1 cellular context compared by ENCODE assay signal in the genomic region with DNA sequence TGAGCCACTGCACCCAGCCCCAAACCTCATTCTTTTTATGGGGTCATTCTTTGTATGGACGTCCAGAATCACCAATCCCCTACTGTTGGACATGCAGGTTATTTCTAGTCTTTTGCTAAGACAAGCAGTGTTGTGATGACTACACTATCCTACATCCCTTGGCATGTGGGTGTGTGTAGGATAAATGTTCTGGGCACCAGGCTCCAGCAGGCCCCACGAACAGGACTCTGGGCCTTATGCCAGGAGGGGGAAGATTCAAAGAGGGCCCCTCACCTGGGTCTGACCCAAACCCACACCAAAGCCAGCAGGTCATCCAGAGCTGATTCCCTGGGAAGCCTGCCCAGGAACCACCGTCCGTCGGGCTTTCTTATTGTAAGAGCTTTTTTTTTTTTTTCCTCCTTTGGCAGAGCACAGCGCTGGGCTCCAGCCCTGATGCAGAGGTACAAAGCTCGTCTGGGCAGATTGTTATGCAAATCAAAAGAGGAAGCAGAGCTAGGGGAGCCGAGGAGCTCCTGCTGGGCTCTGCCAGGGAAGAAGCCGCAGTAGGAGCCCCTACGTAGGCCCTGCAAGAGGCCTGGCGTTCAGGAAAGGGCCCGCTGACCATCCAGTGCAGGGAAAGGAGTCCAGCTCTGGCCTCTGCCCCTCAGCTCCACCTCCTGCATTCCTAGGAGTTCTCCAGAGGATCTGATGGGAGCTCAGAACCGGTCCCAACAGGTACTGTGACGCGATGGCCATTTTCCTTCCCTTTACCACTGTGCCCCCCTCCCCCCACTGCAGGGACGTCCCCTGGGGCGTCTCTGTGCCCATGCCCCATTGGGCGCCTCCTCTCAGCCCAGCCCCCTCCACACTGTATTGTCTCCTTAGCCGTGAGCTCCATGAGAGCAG.
A peak's percentile ranks its signal among the peaks of the same experiment; 100 is the strongest.
TF ChIP-seq lines count a peak whose summit lies in the region.

No MANE protein-coding gene starts in this region.

TF ChIP-seq in H1, 55 proteins besides CTCF, POLR2A, EP300 and RAD21:
- TF ChIP-seq CREB1 (IDR thresholded peaks at IDR 0.05) = peak; percentile 64
- TF ChIP-seq YY1 (IDR thresholded peaks at IDR 0.05; ENCODE audit: low read depth, low read length) = no peak
- TF ChIP-seq SUZ12 (IDR thresholded peaks at IDR 0.05; ENCODE audit: low read length) = no peak
- peak; percentile 92 for TF ChIP-seq RBBP5 (IDR thresholded peaks at IDR 0.05; ENCODE audit: borderline replicate concordance, low read depth, low read length)
- TF ChIP-seq NRF1 (IDR thresholded peaks at IDR 0.05; ENCODE audit: low read depth, low read length) = no peak
- TF ChIP-seq, protein P1, sequence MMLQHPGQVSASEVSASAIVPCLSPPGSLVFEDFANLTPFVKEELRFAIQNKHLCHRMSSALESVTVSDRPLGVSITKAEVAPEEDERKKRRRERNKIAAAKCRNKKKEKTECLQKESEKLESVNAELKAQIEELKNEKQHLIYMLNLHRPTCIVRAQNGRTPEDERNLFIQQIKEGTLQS (IDR thresholded peaks at IDR 0.05; ENCODE audit: insufficient read depth, low read depth, low read length) = no peak
- TF ChIP-seq FOSL1 (IDR thresholded peaks at IDR 0.05; ENCODE audit: insufficient read depth, low read depth, low read length) = no peak
- TF ChIP-seq SP2 (IDR thresholded peaks at IDR 0.05; ENCODE audit: low read length) = no peak
- TF ChIP-seq TBP (IDR thresholded peaks at IDR 0.05; ENCODE audit: low read depth, low read length) = no peak
- peak; percentile 43; the same call in 1 of the 2 replicates for TF ChIP-seq TEAD4 (IDR thresholded peaks at IDR 0.05; ENCODE audit: low read depth, low read length)
- no peak for TF ChIP-seq BRCA1 (IDR thresholded peaks at IDR 0.05; ENCODE audit: low read depth, low read length)
- peak; percentile 38; the same call in 1 of the 2 replicates for TF ChIP-seq TAF1 (IDR thresholded peaks at IDR 0.05; ENCODE audit: low read depth, low read length)
- TF ChIP-seq, protein P2, sequence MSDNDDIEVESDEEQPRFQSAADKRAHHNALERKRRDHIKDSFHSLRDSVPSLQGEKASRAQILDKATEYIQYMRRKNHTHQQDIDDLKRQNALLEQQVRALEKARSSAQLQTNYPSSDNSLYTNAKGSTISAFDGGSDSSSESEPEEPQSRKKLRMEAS (IDR thresholded peaks at IDR 0.05) = no peak
- no peak for TF ChIP-seq KDM1A (IDR thresholded peaks at IDR 0.05; ENCODE audit: borderline replicate concordance, low read length)
- TF ChIP-seq RFX5 (IDR thresholded peaks at IDR 0.05; ENCODE audit: borderline replicate concordance, low read depth, low read length) = no peak
- no peak for TF ChIP-seq TCF12 (IDR thresholded peaks at IDR 0.05; ENCODE audit: low read depth, low read length)
- peak; percentile 17; the same call in 1 of the 2 replicates for TF ChIP-seq GABPA (IDR thresholded peaks at IDR 0.05; ENCODE audit: borderline replicate concordance, insufficient read depth, low read length)
- TF ChIP-seq, protein P3, sequence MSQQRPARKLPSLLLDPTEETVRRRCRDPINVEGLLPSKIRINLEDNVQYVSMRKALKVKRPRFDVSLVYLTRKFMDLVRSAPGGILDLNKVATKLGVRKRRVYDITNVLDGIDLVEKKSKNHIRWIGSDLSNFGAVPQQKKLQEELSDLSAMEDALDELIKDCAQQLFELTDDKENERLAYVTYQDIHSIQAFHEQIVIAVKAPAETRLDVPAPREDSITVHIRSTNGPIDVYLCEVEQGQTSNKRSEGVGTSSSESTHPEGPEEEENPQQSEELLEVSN (IDR thresholded peaks at IDR 0.05) = no peak
- no peak for TF ChIP-seq RNF2 (IDR thresholded peaks at IDR 0.05; ENCODE audit: borderline replicate concordance, low read depth, low read length, missing control alignments, poor library complexity, severe bottlenecking)
- TF ChIP-seq CBX5 (IDR thresholded peaks at IDR 0.05; ENCODE audit: low read depth, low read length) = no peak
- TF ChIP-seq CBX8 (IDR thresholded peaks at IDR 0.05; ENCODE audit: borderline replicate concordance, low read depth, low read length) = no peak
- no peak for TF ChIP-seq SP4 (IDR thresholded peaks at IDR 0.05; ENCODE audit: low read length)
- no peak for TF ChIP-seq MAFK (IDR thresholded peaks at IDR 0.05; ENCODE audit: low read depth, low read length)
- TF ChIP-seq SIRT6 (IDR thresholded peaks at IDR 0.05; ENCODE audit: low read length) = no peak
- TF ChIP-seq SIX5 (IDR thresholded peaks at IDR 0.05; ENCODE audit: low read depth, low read length) = no peak
- TF ChIP-seq SAP30 (IDR thresholded peaks at IDR 0.05; ENCODE audit: insufficient read depth, insufficient replicate concordance, low read length) = no peak
- TF ChIP-seq CHD2 (IDR thresholded peaks at IDR 0.05; ENCODE audit: low read length) = no peak
- no peak for TF ChIP-seq PHF8 (conservative IDR thresholded peaks at IDR 0.05; ENCODE audit: low read depth, low read length)
- TF ChIP-seq HDAC2 (IDR thresholded peaks at IDR 0.05; ENCODE audit: borderline replicate concordance in 1 of 2, low read depth in 2 of 2, low read length in 2 of 2) = peak; percentile 48 to 76; a peak in 2 of 4 replicates
- 0 out of 4 replicates have a peak, but pooled peaks of 1 of the 2 experiments have one; percentile 17 for TF ChIP-seq SIN3A (conservative IDR thresholded peaks at IDR 0.05 in 1 of 2, IDR thresholded peaks at IDR 0.05 in 1 of 2; ENCODE audit: low read depth in 1 of 2, low read length in 2 of 2)
- TF ChIP-seq ZNF274 (IDR thresholded peaks at IDR 0.05; ENCODE audit: borderline replicate concordance, extremely low read depth, low read length) = no peak
- TF ChIP-seq CTBP2 (IDR thresholded peaks at IDR 0.05; ENCODE audit: borderline replicate concordance, insufficient read depth, insufficient read length, low read length) = no peak
- 0 out of 2 replicates have a peak, but pooled peaks have one; percentile 54 for TF ChIP-seq RXRA (IDR thresholded peaks at IDR 0.05; ENCODE audit: insufficient read depth, low read depth, low read length)
- TF ChIP-seq GTF2F1 (IDR thresholded peaks at IDR 0.05; ENCODE audit: borderline replicate concordance, low read depth, low read length) = no peak
- no peak for TF ChIP-seq BACH1 (IDR thresholded peaks at IDR 0.05; ENCODE audit: low read length)
- no peak for TF ChIP-seq CEBPB (IDR thresholded peaks at IDR 0.05; ENCODE audit: low read depth, low read length)
- no peak for TF ChIP-seq NANOG (IDR thresholded peaks at IDR 0.05; ENCODE audit: insufficient read depth, low read depth, low read length, poor library complexity, severe bottlenecking)
- TF ChIP-seq, protein P4, sequence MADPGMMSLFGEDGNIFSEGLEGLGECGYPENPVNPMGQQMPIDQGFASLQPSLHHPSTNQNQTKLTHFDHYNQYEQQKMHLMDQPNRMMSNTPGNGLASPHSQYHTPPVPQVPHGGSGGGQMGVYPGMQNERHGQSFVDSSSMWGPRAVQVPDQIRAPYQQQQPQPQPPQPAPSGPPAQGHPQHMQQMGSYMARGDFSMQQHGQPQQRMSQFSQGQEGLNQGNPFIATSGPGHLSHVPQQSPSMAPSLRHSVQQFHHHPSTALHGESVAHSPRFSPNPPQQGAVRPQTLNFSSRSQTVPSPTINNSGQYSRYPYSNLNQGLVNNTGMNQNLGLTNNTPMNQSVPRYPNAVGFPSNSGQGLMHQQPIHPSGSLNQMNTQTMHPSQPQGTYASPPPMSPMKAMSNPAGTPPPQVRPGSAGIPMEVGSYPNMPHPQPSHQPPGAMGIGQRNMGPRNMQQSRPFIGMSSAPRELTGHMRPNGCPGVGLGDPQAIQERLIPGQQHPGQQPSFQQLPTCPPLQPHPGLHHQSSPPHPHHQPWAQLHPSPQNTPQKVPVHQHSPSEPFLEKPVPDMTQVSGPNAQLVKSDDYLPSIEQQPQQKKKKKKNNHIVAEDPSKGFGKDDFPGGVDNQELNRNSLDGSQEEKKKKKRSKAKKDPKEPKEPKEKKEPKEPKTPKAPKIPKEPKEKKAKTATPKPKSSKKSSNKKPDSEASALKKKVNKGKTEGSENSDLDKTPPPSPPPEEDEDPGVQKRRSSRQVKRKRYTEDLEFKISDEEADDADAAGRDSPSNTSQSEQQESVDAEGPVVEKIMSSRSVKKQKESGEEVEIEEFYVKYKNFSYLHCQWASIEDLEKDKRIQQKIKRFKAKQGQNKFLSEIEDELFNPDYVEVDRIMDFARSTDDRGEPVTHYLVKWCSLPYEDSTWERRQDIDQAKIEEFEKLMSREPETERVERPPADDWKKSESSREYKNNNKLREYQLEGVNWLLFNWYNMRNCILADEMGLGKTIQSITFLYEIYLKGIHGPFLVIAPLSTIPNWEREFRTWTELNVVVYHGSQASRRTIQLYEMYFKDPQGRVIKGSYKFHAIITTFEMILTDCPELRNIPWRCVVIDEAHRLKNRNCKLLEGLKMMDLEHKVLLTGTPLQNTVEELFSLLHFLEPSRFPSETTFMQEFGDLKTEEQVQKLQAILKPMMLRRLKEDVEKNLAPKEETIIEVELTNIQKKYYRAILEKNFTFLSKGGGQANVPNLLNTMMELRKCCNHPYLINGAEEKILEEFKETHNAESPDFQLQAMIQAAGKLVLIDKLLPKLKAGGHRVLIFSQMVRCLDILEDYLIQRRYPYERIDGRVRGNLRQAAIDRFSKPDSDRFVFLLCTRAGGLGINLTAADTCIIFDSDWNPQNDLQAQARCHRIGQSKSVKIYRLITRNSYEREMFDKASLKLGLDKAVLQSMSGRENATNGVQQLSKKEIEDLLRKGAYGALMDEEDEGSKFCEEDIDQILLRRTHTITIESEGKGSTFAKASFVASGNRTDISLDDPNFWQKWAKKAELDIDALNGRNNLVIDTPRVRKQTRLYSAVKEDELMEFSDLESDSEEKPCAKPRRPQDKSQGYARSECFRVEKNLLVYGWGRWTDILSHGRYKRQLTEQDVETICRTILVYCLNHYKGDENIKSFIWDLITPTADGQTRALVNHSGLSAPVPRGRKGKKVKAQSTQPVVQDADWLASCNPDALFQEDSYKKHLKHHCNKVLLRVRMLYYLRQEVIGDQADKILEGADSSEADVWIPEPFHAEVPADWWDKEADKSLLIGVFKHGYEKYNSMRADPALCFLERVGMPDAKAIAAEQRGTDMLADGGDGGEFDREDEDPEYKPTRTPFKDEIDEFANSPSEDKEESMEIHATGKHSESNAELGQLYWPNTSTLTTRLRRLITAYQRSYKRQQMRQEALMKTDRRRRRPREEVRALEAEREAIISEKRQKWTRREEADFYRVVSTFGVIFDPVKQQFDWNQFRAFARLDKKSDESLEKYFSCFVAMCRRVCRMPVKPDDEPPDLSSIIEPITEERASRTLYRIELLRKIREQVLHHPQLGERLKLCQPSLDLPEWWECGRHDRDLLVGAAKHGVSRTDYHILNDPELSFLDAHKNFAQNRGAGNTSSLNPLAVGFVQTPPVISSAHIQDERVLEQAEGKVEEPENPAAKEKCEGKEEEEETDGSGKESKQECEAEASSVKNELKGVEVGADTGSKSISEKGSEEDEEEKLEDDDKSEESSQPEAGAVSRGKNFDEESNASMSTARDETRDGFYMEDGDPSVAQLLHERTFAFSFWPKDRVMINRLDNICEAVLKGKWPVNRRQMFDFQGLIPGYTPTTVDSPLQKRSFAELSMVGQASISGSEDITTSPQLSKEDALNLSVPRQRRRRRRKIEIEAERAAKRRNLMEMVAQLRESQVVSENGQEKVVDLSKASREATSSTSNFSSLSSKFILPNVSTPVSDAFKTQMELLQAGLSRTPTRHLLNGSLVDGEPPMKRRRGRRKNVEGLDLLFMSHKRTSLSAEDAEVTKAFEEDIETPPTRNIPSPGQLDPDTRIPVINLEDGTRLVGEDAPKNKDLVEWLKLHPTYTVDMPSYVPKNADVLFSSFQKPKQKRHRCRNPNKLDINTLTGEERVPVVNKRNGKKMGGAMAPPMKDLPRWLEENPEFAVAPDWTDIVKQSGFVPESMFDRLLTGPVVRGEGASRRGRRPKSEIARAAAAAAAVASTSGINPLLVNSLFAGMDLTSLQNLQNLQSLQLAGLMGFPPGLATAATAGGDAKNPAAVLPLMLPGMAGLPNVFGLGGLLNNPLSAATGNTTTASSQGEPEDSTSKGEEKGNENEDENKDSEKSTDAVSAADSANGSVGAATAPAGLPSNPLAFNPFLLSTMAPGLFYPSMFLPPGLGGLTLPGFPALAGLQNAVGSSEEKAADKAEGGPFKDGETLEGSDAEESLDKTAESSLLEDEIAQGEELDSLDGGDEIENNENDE (IDR thresholded peaks at IDR 0.05; ENCODE audit: insufficient replicate concordance, low read length) = no peak
- no peak for TF ChIP-seq BCL11A (IDR thresholded peaks at IDR 0.05; ENCODE audit: low read depth in 2 of 2, low read length in 2 of 2)
- TF ChIP-seq SP1 (IDR thresholded peaks at IDR 0.05; ENCODE audit: low read depth, low read length) = peak; percentile 18; the same call in 1 of the 2 replicates
- TF ChIP-seq SRF (IDR thresholded peaks at IDR 0.05; ENCODE audit: low read depth, low read length) = no peak
- no peak for TF ChIP-seq CHD1 (IDR thresholded peaks at IDR 0.05; ENCODE audit: low read depth, low read length)
- TF ChIP-seq TAF7 (optimal IDR thresholded peaks at IDR 0.05; ENCODE audit: borderline replicate concordance, low read depth, low read length) = no peak
- TF ChIP-seq, protein P5, sequence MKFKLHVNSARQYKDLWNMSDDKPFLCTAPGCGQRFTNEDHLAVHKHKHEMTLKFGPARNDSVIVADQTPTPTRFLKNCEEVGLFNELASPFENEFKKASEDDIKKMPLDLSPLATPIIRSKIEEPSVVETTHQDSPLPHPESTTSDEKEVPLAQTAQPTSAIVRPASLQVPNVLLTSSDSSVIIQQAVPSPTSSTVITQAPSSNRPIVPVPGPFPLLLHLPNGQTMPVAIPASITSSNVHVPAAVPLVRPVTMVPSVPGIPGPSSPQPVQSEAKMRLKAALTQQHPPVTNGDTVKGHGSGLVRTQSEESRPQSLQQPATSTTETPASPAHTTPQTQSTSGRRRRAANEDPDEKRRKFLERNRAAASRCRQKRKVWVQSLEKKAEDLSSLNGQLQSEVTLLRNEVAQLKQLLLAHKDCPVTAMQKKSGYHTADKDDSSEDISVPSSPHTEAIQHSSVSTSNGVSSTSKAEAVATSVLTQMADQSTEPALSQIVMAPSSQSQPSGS (IDR thresholded peaks at IDR 0.05; ENCODE audit: low read length) = no peak
- TF ChIP-seq, protein P6, sequence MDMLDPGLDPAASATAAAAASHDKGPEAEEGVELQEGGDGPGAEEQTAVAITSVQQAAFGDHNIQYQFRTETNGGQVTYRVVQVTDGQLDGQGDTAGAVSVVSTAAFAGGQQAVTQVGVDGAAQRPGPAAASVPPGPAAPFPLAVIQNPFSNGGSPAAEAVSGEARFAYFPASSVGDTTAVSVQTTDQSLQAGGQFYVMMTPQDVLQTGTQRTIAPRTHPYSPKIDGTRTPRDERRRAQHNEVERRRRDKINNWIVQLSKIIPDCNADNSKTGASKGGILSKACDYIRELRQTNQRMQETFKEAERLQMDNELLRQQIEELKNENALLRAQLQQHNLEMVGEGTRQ (IDR thresholded peaks at IDR 0.05; ENCODE audit: low read length) = no peak
- peak; percentile 57; the same call in 1 of the 2 replicates for TF ChIP-seq EGR1 (IDR thresholded peaks at IDR 0.05; ENCODE audit: borderline replicate concordance, low read depth, low read length)
- TF ChIP-seq KDM5A (IDR thresholded peaks at IDR 0.05; ENCODE audit: low read length) = no peak
- no peak for TF ChIP-seq JUN (IDR thresholded peaks at IDR 0.05; ENCODE audit: low read depth, low read length)
- TF ChIP-seq EZH2 (IDR thresholded peaks at IDR 0.05; ENCODE audit: low read depth, low read length, severe bottlenecking) = no peak
- no peak for TF ChIP-seq POLR2AphosphoS5 (IDR thresholded peaks at IDR 0.05; ENCODE audit: low read depth, low read length)
- no peak for TF ChIP-seq JUND (IDR thresholded peaks at IDR 0.05; ENCODE audit: low read length)
- TF ChIP-seq KDM4A (IDR thresholded peaks at IDR 0.05; ENCODE audit: low read depth, low read length, severe bottlenecking) = no peak
- peak; percentile 64 for TF ChIP-seq ASH2L (IDR thresholded peaks at IDR 0.05; ENCODE audit: low read length)
- TF ChIP-seq POU5F1 (IDR thresholded peaks at IDR 0.05; ENCODE audit: low read depth, low read length) = peak; percentile 93
- no peak for TF ChIP-seq HDAC6 (IDR thresholded peaks at IDR 0.05; ENCODE audit: low read depth, low read length)
